ENCODE assay signal across 1 cellular context in genomic region chr6:40986871-40987270, GRCh38.
TF ChIP-seq lines count a peak whose summit lies in the region.

No MANE protein-coding gene starts in this region.

TF ChIP-seq in IMR-90, 13 proteins besides CTCF, POLR2A, EP300 and RAD21:
- TF ChIP-seq CHD1 (IDR thresholded peaks at IDR 0.05; ENCODE audit: low read depth, low read length) (no peak), CEBPB (IDR thresholded peaks at IDR 0.05; ENCODE audit: low read depth, low read length) (no peak), USF2 (IDR thresholded peaks at IDR 0.05; ENCODE audit: low read depth, low read length) (no peak), MAFK (IDR thresholded peaks at IDR 0.05; ENCODE audit: low read depth, low read length) (no peak), SMC3 (IDR thresholded peaks at IDR 0.05; ENCODE audit: low read depth, low read length) (no peak), FOS (IDR thresholded peaks at IDR 0.05; ENCODE audit: low read depth, low read length) (no peak), ELK1 (IDR thresholded peaks at IDR 0.05; ENCODE audit: borderline replicate concordance, low read depth, low read length) (no peak), RFX5 (IDR thresholded peaks at IDR 0.05; ENCODE audit: low read depth, low read length) (no peak), RCOR1 (IDR thresholded peaks at IDR 0.05; ENCODE audit: insufficient replicate concordance, low read length) (no peak), NFE2L2 (IDR thresholded peaks at IDR 0.05; ENCODE audit: low read depth, low read length) (no peak), MXI1 (IDR thresholded peaks at IDR 0.05; ENCODE audit: borderline replicate concordance, low read depth, low read length) (no peak), MAZ (IDR thresholded peaks at IDR 0.05; ENCODE audit: borderline replicate concordance, low read depth, low read length) (no peak), BHLHE40 (IDR thresholded peaks at IDR 0.05; ENCODE audit: low read depth, low read length) (no peak)
